ENCODE assay signal across 8 cellular contexts in genomic region chrX:13669246-13669689, GRCh38. TPM values are rescaled to one million over a fixed set of nuclear protein-coding genes. Genes with fewer than 3 reads are reported as not detected.
DNase-seq lines count a peak whose midpoint lies in the region; ATAC-seq and TF ChIP-seq lines count a peak whose summit lies in the region.

No MANE protein-coding gene starts in this region.

- peaks cover 14% of the 10 kb centered on the region for H3K4me1 ChIP-seq in left ventricle myocardium inferior

- no peaks in the 10 kb centered on the region for H3K9me3 ChIP-seq in left ventricle myocardium inferior (replicated peaks)

- H3K36me3 ChIP-seq in left ventricle myocardium inferior, result no peaks in the 10 kb centered on the region

- H3K27me3 ChIP-seq in left ventricle myocardium inferior (ENCODE audit: low read depth), result no peaks in the 10 kb centered on the region

- H3K4me3 ChIP-seq in left ventricle myocardium inferior, result peak overlapping the region; percentile 9

- ATAC-seq in HG02943 (IDR thresholded peaks at IDR 0.05; ENCODE audit: low read depth, unreplicated experiment), result peak; percentile 74

- no peak for TF ChIP-seq CTCF in left ventricle myocardium inferior (IDR thresholded peaks at IDR 0.05; ENCODE audit: borderline replicate concordance)

- peak; percentile 25 for DNase-seq in activated gamma-delta T cell treated with Interleukin-2 at 50 U/mL for 16 hours
- no peak for DNase-seq in activated gamma-delta T cell (lab: John Stamatoyannopoulos, UW)
- DNase-seq in NCI-H510A (lab: John Stamatoyannopoulos, UW), result peak; percentile 19
- peak; percentile 51 for DNase-seq in activated T-helper 9 cell treated with anti-CD3 and anti-CD28 coated beads, Interleukin-2, amount 50 U/mL, for 16 hours (ENCODE audit: low read depth)
- peak; percentile 18 for DNase-seq in left ventricle myocardium inferior
- DNase-seq in stimulated activated CD4-positive, alpha-beta T cell treated with anti-CD3 and anti-CD28 coated beads, Interleukin-4, amount 100 ng/mL, for 24 hours, result peak; percentile 66
- no peak for DNase-seq in nucleus accumbens (lab: John Stamatoyannopoulos, UW)

- intact Hi-C loops in left ventricle myocardium inferior (cut with micrococcal nuclease), result no loop called here

- peak overlapping the region; percentile 63 for H3K27ac ChIP-seq in left ventricle myocardium inferior (replicated peaks)

RNA-seq across cellular contexts. Expression of gene TCEANC, which starts 16.3 kb away (rescaled TPM):
- 7.9 TPM for total RNA-seq in left ventricle myocardium inferior

RNA-seq across cellular contexts. Expression of gene RAB9A, which starts 19.7 kb away (rescaled TPM):
- total RNA-seq in left ventricle myocardium inferior, result 22.2 TPM

Comparison
In these comparisons a context has a peak if more than half of its experiments do, and no peak if none do; other contexts are left out.
1. DNase-seq: peak in activated gamma-delta T cell treated with Interleukin-2 at 50 U/mL for 16 hours (single experiment), NCI-H510A (single experiment), activated T-helper 9 cell treated with anti-CD3 and anti-CD28 coated beads, Interleukin-2, amount 50 U/mL, for 16 hours (single experiment), left ventricle myocardium inferior (single experiment) and stimulated activated CD4-positive, alpha-beta T cell treated with anti-CD3 and anti-CD28 coated beads, Interleukin-4, amount 100 ng/mL, for 24 hours (single experiment); none in activated gamma-delta T cell (single experiment) and nucleus accumbens (0 of 56).